In the genomic region with DNA sequence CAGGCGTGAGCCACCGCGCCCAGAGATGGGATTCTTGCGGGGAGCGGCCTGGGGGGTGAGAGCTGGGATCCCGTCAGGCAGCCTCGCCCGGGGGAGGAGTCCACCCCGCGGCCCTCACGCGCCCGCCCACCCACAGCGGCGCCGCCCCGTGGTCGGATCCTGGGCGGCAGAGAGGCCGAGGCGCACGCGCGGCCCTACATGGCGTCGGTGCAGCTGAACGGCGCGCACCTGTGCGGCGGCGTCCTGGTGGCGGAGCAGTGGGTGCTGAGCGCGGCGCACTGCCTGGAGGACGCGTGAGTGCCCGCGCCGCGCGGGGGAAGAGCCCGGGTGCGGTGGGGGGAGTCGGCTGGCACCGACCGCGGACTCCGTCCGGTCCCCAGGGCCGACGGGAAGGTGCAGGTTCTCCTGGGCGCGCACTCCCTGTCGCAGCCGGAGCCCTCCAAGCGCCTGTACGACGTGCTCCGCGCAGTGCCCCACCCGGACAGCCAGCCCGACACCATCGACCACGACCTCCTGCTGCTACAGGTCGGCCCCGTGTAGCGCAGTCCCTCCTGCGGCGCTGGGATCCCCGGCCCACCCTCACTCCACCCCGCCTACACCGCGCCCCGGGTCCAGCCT, we compare ENCODE assay signal across 1 cellular context.
TF ChIP-seq lines count a peak whose summit lies in the region.

No MANE protein-coding gene starts in this region.

TF ChIP-seq in HCT116, 20 proteins besides CTCF, POLR2A, EP300 and RAD21 (continued from another document):
- TF ChIP-seq, protein P1, sequence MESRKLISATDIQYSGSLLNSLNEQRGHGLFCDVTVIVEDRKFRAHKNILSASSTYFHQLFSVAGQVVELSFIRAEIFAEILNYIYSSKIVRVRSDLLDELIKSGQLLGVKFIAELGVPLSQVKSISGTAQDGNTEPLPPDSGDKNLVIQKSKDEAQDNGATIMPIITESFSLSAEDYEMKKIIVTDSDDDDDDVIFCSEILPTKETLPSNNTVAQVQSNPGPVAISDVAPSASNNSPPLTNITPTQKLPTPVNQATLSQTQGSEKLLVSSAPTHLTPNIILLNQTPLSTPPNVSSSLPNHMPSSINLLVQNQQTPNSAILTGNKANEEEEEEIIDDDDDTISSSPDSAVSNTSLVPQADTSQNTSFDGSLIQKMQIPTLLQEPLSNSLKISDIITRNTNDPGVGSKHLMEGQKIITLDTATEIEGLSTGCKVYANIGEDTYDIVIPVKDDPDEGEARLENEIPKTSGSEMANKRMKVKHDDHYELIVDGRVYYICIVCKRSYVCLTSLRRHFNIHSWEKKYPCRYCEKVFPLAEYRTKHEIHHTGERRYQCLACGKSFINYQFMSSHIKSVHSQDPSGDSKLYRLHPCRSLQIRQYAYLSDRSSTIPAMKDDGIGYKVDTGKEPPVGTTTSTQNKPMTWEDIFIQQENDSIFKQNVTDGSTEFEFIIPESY (IDR thresholded peaks at IDR 0.05; ENCODE audit: extremely low read depth, insufficient replicate concordance, low read length), result no peak
- peak; percentile 65 for TF ChIP-seq CBX3 (IDR thresholded peaks at IDR 0.05; ENCODE audit: low read depth)
- peak; percentile 75 for TF ChIP-seq SIN3A (IDR thresholded peaks at IDR 0.05; ENCODE audit: low read depth)
- no peak for TF ChIP-seq CEBPB (IDR thresholded peaks at IDR 0.05; ENCODE audit: low read depth)
- TF ChIP-seq YY1 (IDR thresholded peaks at IDR 0.05; ENCODE audit: extremely low read depth, insufficient replicate concordance, low read depth, low read length), result peak; percentile 87
- no peak for TF ChIP-seq EZH2 (IDR thresholded peaks at IDR 0.05)
- no peak for TF ChIP-seq REST (IDR thresholded peaks at IDR 0.05; ENCODE audit: low read depth)
- no peak for TF ChIP-seq ELF1 (IDR thresholded peaks at IDR 0.05; ENCODE audit: borderline replicate concordance, low read depth)
- TF ChIP-seq, protein P2, sequence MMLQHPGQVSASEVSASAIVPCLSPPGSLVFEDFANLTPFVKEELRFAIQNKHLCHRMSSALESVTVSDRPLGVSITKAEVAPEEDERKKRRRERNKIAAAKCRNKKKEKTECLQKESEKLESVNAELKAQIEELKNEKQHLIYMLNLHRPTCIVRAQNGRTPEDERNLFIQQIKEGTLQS (IDR thresholded peaks at IDR 0.05), result no peak
- TF ChIP-seq, protein P3, sequence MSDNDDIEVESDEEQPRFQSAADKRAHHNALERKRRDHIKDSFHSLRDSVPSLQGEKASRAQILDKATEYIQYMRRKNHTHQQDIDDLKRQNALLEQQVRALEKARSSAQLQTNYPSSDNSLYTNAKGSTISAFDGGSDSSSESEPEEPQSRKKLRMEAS (IDR thresholded peaks at IDR 0.05), result peak; percentile 87
- TF ChIP-seq JUND (IDR thresholded peaks at IDR 0.05), result no peak
- TF ChIP-seq SP1 (IDR thresholded peaks at IDR 0.05; ENCODE audit: low read depth), result peak; percentile 64
- TF ChIP-seq EGR1 (IDR thresholded peaks at IDR 0.05; ENCODE audit: low read depth), result peak; percentile 82; the same call in 1 of the 2 replicates
- TF ChIP-seq ZNF274 (IDR thresholded peaks at IDR 0.05; ENCODE audit: low read depth, low read length), result no peak
- no peak for TF ChIP-seq EZH2phosphoT487 (IDR thresholded peaks at IDR 0.05; ENCODE audit: borderline replicate concordance)
